10 cellular contexts compared by ENCODE assay signal in the genomic region with DNA sequence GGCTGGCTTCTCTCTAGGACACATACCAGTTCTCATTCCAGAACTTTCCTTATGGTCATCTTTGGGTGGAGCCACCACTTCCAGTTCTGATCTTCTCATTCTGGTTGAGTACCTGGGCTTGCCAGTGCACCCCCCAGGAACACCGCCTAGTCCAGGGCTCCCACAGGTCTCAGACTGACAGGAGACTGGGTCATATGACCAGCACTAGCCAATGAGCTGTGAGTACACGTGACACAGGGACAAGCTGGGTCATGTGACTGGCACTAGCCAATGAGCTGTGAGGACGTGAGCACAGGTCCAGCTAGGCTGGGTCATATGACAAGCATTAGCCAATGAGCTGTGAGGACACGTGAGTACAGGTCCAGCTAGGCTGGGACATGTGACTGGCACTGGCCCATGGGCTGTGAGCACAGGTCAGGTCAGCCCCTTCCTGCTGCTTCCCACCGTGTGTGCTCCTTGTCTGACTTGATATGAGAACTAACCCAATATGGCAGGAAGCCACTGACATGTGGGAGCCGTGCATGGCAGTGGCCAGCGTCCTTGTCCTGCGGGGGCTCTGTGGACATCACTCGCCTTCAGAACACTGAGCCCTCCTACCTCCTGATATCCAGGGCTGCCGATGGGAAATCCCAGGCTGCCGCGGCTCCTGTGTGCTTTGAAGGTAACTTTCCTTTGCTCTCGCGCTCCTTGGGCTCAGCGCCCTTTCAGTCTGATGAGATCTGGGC. TPM values are rescaled to one million over a fixed set of nuclear protein-coding genes. Genes with fewer than 3 reads are reported as not detected.
A peak's percentile ranks its signal among the peaks of the same experiment; 100 is the strongest.
DNase-seq lines count a peak whose midpoint lies in the region; TF ChIP-seq lines count a peak whose summit lies in the region.
"Had no signal": no experiment of that assay in that cellular context is flagged by ENCODE, and none has a peak within 500 bp of the region (broad histone marks: within the 10 kb centered on the region; RNA-seq: fewer than 3 reads in every experiment).

No MANE protein-coding gene starts in this region.

- no peaks in the 10 kb centered on the region for H3K9me3 Mint-ChIP-seq in mesothelial cell of epicardium

- no peak for TF ChIP-seq POLR2A in sigmoid colon (IDR thresholded peaks at IDR 0.05)

- no peaks in the 10 kb centered on the region for H3K27me3 Mint-ChIP-seq in mesothelial cell of epicardium (ENCODE audit: low read depth)

- TF ChIP-seq EP300 in sigmoid colon (IDR thresholded peaks at IDR 0.05): no peak

- 76 to 89% methylated on average over 15 of the region's 15 CpGs for WGBS in sigmoid colon, 2 donors

- H3K4me1 ChIP-seq in HEK293 (ENCODE audit: control insufficient read depth, insufficient read depth, low read length) (no peaks in the 10 kb centered on the region), iPS-15b (ENCODE audit: control insufficient read depth, insufficient read depth, low read length) (no peaks in the 10 kb centered on the region), sigmoid colon (no peaks in the 10 kb centered on the region)

- H3K4me3 ChIP-seq in HEK293 (ENCODE audit: low read depth, low read length) (no peak overlapping the region), iPS-15b (ENCODE audit: low read depth, low read length) (peak overlapping the region; percentile 30), sigmoid colon (no peak overlapping the region)

- H3K36me3 ChIP-seq in HEK293 (ENCODE audit: control insufficient read depth in 2 of 2, insufficient read depth in 1 of 2, low read length in 2 of 2) (no peaks in the 10 kb centered on the region), iPS-15b (ENCODE audit: control insufficient read depth, insufficient read depth, low read length) (peaks cover 5% of the 10 kb centered on the region), sigmoid colon (no peaks in the 10 kb centered on the region)

- H3K9ac ChIP-seq in iPS-15b (ENCODE audit: low read depth, low read length): no peak overlapping the region

- H3K27ac Mint-ChIP-seq in mesothelial cell of epicardium: no peak overlapping the region

- peaks cover 2% of the 10 kb centered on the region for H3K4me1 Mint-ChIP-seq in mesothelial cell of epicardium

- H3K27me3 ChIP-seq in iPS-15b (ENCODE audit: control insufficient read depth, insufficient read depth, low read length): no peaks in the 10 kb centered on the region
- H3K27me3 ChIP-seq in sigmoid colon: no peaks in the 10 kb centered on the region

- no peak overlapping the region for H3K4me3 Mint-ChIP-seq in mesothelial cell of epicardium

- H3K27ac ChIP-seq in HEK293 (ENCODE audit: extremely low read depth, low read depth, low read length): no peak overlapping the region
- no peak overlapping the region for H3K27ac ChIP-seq in sigmoid colon

- peak; percentile 74 for DNase-seq in COLO829 (ENCODE audit: low spot score)
- peak; percentile 98 for DNase-seq in SHP77 treated with DMSO at 0.1 percent for 48 hours (lab: John Stamatoyannopoulos, UW)
- no peak for DNase-seq in mesothelial cell of epicardium (ENCODE audit: low spot score in 2 of 2, unreplicated experiment in 2 of 2)
- no peak for DNase-seq in NK-92 treated with Interleukin-12 subunit alpha and Interleukin-12 subunit beta, amount 100 ng/mL, for 24 hours (lab: John Stamatoyannopoulos, UW)
- DNase-seq in activated CD8-positive, alpha-beta memory T cell treated with anti-CD3 and anti-CD28 coated beads, Interleukin-2, amount 50 U/mL, for 4 hours: no peak
- DNase-seq in sigmoid colon: no peak

- intact Hi-C loops in sigmoid colon (cut with DNase I): no loop called here

- TF ChIP-seq CTCF in HEK293 (tag by site-specific recombination; IDR thresholded peaks at IDR 0.05): no peak
- no peak for TF ChIP-seq CTCF in mesothelial cell of epicardium (IDR thresholded peaks at IDR 0.05; ENCODE audit: unreplicated experiment)
- TF ChIP-seq CTCF in sigmoid colon (IDR thresholded peaks at IDR 0.05): no peak

- POLR2A ChIA-PET in HEK293 (lab: Yijun Ruan, JAX): no interaction called here

- H3K9me3 ChIP-seq in HEK293 (ENCODE audit: control insufficient read depth, insufficient read depth, low read depth, low read length): no peaks in the 10 kb centered on the region
- H3K9me3 ChIP-seq in iPS-15b (ENCODE audit: control insufficient read depth, insufficient read depth, low read length): no peaks in the 10 kb centered on the region
- no peaks in the 10 kb centered on the region for H3K9me3 ChIP-seq in sigmoid colon

- CTCF ChIA-PET in HEK293 (lab: Yijun Ruan, JAX): interaction anchor here (0.7 to 1.8 kb wide), 2 partner anchors 28 to 283 kb away, joined by 3 to 5 read pairs; no protein-coding TSS in a partner anchor

- peaks cover 4% of the 10 kb centered on the region for H3K36me3 Mint-ChIP-seq in mesothelial cell of epicardium

TF ChIP-seq in HEK293, 187 proteins besides CTCF, POLR2A, EP300 and RAD21 (continues in another document):
- TF ChIP-seq, protein P1, sequence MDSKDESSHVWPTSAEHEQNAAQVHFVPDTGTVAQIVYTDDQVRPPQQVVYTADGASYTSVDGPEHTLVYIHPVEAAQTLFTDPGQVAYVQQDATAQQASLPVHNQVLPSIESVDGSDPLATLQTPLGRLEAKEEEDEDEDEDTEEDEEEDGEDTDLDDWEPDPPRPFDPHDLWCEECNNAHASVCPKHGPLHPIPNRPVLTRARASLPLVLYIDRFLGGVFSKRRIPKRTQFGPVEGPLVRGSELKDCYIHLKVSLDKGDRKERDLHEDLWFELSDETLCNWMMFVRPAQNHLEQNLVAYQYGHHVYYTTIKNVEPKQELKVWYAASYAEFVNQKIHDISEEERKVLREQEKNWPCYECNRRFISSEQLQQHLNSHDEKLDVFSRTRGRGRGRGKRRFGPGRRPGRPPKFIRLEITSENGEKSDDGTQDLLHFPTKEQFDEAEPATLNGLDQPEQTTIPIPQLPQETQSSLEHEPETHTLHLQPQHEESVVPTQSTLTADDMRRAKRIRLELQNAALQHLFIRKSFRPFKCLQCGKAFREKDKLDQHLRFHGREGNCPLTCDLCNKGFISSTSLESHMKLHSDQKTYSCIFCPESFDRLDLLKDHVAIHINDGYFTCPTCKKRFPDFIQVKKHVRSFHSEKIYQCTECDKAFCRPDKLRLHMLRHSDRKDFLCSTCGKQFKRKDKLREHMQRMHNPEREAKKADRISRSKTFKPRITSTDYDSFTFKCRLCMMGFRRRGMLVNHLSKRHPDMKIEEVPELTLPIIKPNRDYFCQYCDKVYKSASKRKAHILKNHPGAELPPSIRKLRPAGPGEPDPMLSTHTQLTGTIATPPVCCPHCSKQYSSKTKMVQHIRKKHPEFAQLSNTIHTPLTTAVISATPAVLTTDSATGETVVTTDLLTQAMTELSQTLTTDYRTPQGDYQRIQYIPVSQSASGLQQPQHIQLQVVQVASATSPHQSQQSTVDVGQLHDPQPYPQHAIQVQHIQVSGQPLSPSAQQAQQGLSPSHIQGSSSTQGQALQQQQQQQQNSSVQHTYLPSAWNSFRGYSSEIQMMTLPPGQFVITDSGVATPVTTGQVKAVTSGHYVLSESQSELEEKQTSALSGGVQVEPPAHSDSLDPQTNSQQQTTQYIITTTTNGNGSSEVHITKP (tag by site-specific recombination; IDR thresholded peaks at IDR 0.05): peak; percentile 64
- peak; percentile 52; the same call in 1 of the 2 replicates for TF ChIP-seq KLF16 (tag by site-specific recombination; IDR thresholded peaks at IDR 0.05)
- TF ChIP-seq SP7 (tag by site-specific recombination; IDR thresholded peaks at IDR 0.05): no peak
- no peak for TF ChIP-seq ZNF776 (tag by site-specific recombination; IDR thresholded peaks at IDR 0.05; ENCODE audit: borderline replicate concordance)
- no peak for TF ChIP-seq ZBTB10 (tag by site-specific recombination; IDR thresholded peaks at IDR 0.05)
- no peak for TF ChIP-seq ZNF10 (tag by site-specific recombination; IDR thresholded peaks at IDR 0.05)
- TF ChIP-seq TCF7L2 (IDR thresholded peaks at IDR 0.05; ENCODE audit: borderline replicate concordance, low read depth, low read length): no peak
- TF ChIP-seq OSR2 (tag by site-specific recombination; IDR thresholded peaks at IDR 0.05): no peak
- no peak for TF ChIP-seq EGR2 (tag by site-specific recombination; IDR thresholded peaks at IDR 0.05; ENCODE audit: low read depth)
- TF ChIP-seq SP2 (tag by site-specific recombination; IDR thresholded peaks at IDR 0.05): peak; percentile 53
- TF ChIP-seq ZNF248 (tag by site-specific recombination; IDR thresholded peaks at IDR 0.05): no peak
- no peak for TF ChIP-seq ZNF501 (tag by site-specific recombination; IDR thresholded peaks at IDR 0.05)
- no peak for TF ChIP-seq ZNF610 (tag by site-specific recombination; IDR thresholded peaks at IDR 0.05; ENCODE audit: borderline replicate concordance)
- TF ChIP-seq ZNF837 (tag by site-specific recombination; IDR thresholded peaks at IDR 0.05): no peak
- no peak for TF ChIP-seq ZNF558 (tag by site-specific recombination; IDR thresholded peaks at IDR 0.05)
- TF ChIP-seq ZBTB8A (tag by site-specific recombination; IDR thresholded peaks at IDR 0.05): no peak

RNA-seq across cellular contexts. Expression of gene KRTAP10-1, which starts 22.7 kb away (rescaled TPM):
- total RNA-seq in mesothelial cell of epicardium (not detected in 3 replicates), sigmoid colon (not detected)
- polyA plus RNA-seq in sigmoid colon: not detected
- total RNA-seq: LHCN-M2 had no signal
- polyA plus RNA-seq: adipose tissue had no signal

RNA-seq across cellular contexts. Expression of gene KRTAP10-2, which starts 34.0 kb away (rescaled TPM):
- not detected in 3 replicates for total RNA-seq in mesothelial cell of epicardium
- total RNA-seq in sigmoid colon: not detected
- polyA plus RNA-seq in sigmoid colon: not detected
- total RNA-seq: LHCN-M2 had no signal

RNA-seq across cellular contexts. Expression of gene KRTAP10-3, which starts 41.3 kb away (rescaled TPM):
- not detected in 3 replicates for total RNA-seq in mesothelial cell of epicardium
- under 1 TPM in 1 of 4 donors, not detected in 3; 0.66 TPM for total RNA-seq in sigmoid colon
- polyA plus RNA-seq in sigmoid colon: not detected
- total RNA-seq: LHCN-M2 had no signal
- polyA plus RNA-seq: adipose tissue had no signal

RNA-seq across cellular contexts. Expression of gene KRTAP10-4, which starts 56.2 kb away (rescaled TPM):
- not detected in 3 replicates for total RNA-seq in mesothelial cell of epicardium
- not detected for total RNA-seq in sigmoid colon
- not detected for polyA plus RNA-seq in sigmoid colon
- total RNA-seq: LHCN-M2 had no signal
- polyA plus RNA-seq: adipose tissue had no signal

Comparison
In these comparisons a context has a peak if more than half of its experiments do, and no peak if none do; other contexts are left out.
1. DNase-seq: peak in COLO829 (single experiment) and SHP77 treated with DMSO at 0.1 percent for 48 hours (single experiment); none in mesothelial cell of epicardium (0 of 2), NK-92 treated with Interleukin-12 subunit alpha and Interleukin-12 subunit beta, amount 100 ng/mL, for 24 hours (single experiment), activated CD8-positive, alpha-beta memory T cell treated with anti-CD3 and anti-CD28 coated beads, Interleukin-2, amount 50 U/mL, for 4 hours (single experiment) and sigmoid colon (single experiment).